8 cellular contexts compared by ENCODE assay signal in genomic region chr19:3760871-3761361, GRCh38. TPM values are rescaled to one million over a fixed set of nuclear protein-coding genes. Genes with fewer than 3 reads are reported as not detected.
A peak's percentile ranks its signal among the peaks of the same experiment; 100 is the strongest.
DNase-seq lines count a peak whose midpoint lies in the region; ATAC-seq and TF ChIP-seq lines count a peak whose summit lies in the region.

No MANE protein-coding gene starts in this region.

- H3K27me3 Mint-ChIP-seq in GM23338 (ENCODE audit: insufficient read depth, low read depth, poor library complexity): peaks cover 11% of the 10 kb centered on the region

- H3K27ac Mint-ChIP-seq in GM23338: peak overlapping the region; percentile 92

- H3K9me3 Mint-ChIP-seq in GM23338: peaks cover 2% of the 10 kb centered on the region; the same call in 1 of the 3 replicates

- H3K4me3 Mint-ChIP-seq in GM23338: peak overlapping the region; percentile 90

- H3K4me2 ChIP-seq in GM23338: peak overlapping the region; percentile 93

- H3K4me1 Mint-ChIP-seq in GM23338: peaks cover 4% of the 10 kb centered on the region

- in situ Hi-C loops in GM13976 (cut with MboI; ENCODE audit: low sequenced_read_pairs, unreplicated experiment): no loop called here

- H3K36me3 ChIP-seq in GM23338 (ENCODE audit: insufficient read depth): no peaks in the 10 kb centered on the region

- peaks cover 22% of the 10 kb centered on the region for H3K79me2 ChIP-seq in GM23338 (replicated peaks; ENCODE audit: insufficient read depth)

- TF ChIP-seq CTCF in GM23338 (conservative IDR thresholded peaks at IDR 0.05; ENCODE audit: low read depth in 2 of 2): no peak
- no peak for TF ChIP-seq CTCF in VCaP (conservative IDR thresholded peaks at IDR 0.05)
- no peak for TF ChIP-seq CTCF in retinal pigment epithelial cell (conservative IDR thresholded peaks at IDR 0.05; ENCODE audit: low read depth, low read length)
- no peak for TF ChIP-seq CTCF in GM10248 (IDR thresholded peaks at IDR 0.05; ENCODE audit: control extremely low read depth, extremely low read depth, low read depth, missing control alignments)
- TF ChIP-seq CTCF in GM13976 (IDR thresholded peaks at IDR 0.05; ENCODE audit: borderline replicate concordance, control extremely low read depth, extremely low read depth, insufficient read depth, missing control alignments): no peak

- H4K20me1 ChIP-seq in GM23338 (replicated peaks; ENCODE audit: insufficient read depth): no peaks in the 10 kb centered on the region

- H3K9me2 ChIP-seq in GM23338 (ENCODE audit: insufficient read depth): no peaks in the 10 kb centered on the region; the same call in 1 of the 2 replicates

- no peaks in the 10 kb centered on the region for H3F3A ChIP-seq in GM23338 (replicated peaks; ENCODE audit: low read depth)

- CTCF ChIA-PET in GM10248 (lab: Yijun Ruan, JAX): interaction anchor here (0.6 to 2.0 kb wide), 5 partner anchors 8 to 95 kb away, joined by 3 to 8 read pairs (median 3); no protein-coding TSS in a partner anchor

- peaks cover 1% of the 10 kb centered on the region; the same call in 1 of the 3 replicates for H3K36me3 Mint-ChIP-seq in GM23338 (ENCODE audit: low read depth)

- DNase-seq in GM23338 (ENCODE audit: low spot score) (peak; percentile 38), fibroblast of peridontal ligament (ENCODE audit: extremely low read depth) (peak; percentile 8), retinal pigment epithelial cell (ENCODE audit: low read depth) (no peak), GM10248 (ENCODE audit: extremely low spot score) (no peak), GM13976 (ENCODE audit: low spot score) (no peak)
- DNase-seq in stimulated activated CD4-positive, alpha-beta T cell treated with anti-CD3 and anti-CD28 coated beads, Interleukin-12 subunit alpha, Interleukin-12 subunit beta, amount 100 ng/mL, for 4 hours: no peak

- ATAC-seq in GM23338: peak; percentile 9
- ATAC-seq in HG02610 (IDR thresholded peaks at IDR 0.05; ENCODE audit: unreplicated experiment): no peak

- H3K27ac ChIP-seq in GM23338 (ENCODE audit: low read depth) (peak overlapping the region; percentile 55; the same call in 1 of the 2 replicates), VCaP (peak overlapping the region; percentile 69; the same call in 1 of the 2 replicates)

- peak overlapping the region; percentile 99 for H3K4me3 ChIP-seq in GM23338
- peak overlapping the region; percentile 99 for H3K4me3 ChIP-seq in retinal pigment epithelial cell (ENCODE audit: low read length)

- POLR2A ChIA-PET in GM10248 (lab: Yijun Ruan, JAX): no interaction called here

- peak overlapping the region; percentile 96; the same call in 1 of the 2 replicates for H2AFZ ChIP-seq in GM23338

- H3K27me3 ChIP-seq in GM23338 (ENCODE audit: insufficient read depth): no peaks in the 10 kb centered on the region

- peaks cover 3% of the 10 kb centered on the region for H3K4me1 ChIP-seq in GM23338 (ENCODE audit: insufficient read depth)

TF ChIP-seq in GM23338, 12 proteins besides CTCF, POLR2A, EP300 and RAD21 (continues in another document):
- no peak for TF ChIP-seq ZNF114 (CRISPR knock-in tag; IDR thresholded peaks at IDR 0.05)
- no peak for TF ChIP-seq EZH2phosphoT487 (IDR thresholded peaks at IDR 0.05; ENCODE audit: unreplicated experiment)
- TF ChIP-seq POLR2AphosphoS5 (IDR thresholded peaks at IDR 0.05; ENCODE audit: low read depth): no peak
- TF ChIP-seq ZNF331 (CRISPR knock-in tag; IDR thresholded peaks at IDR 0.05; ENCODE audit: low read depth): no peak
- no peak for TF ChIP-seq NANOG (IDR thresholded peaks at IDR 0.05; ENCODE audit: borderline replicate concordance)
- TF ChIP-seq CREB1 (CRISPR knock-in tag; IDR thresholded peaks at IDR 0.05; ENCODE audit: low read depth): no peak
- TF ChIP-seq ZNF462 (CRISPR knock-in tag; IDR thresholded peaks at IDR 0.05): no peak
- TF ChIP-seq ETS1 (IDR thresholded peaks at IDR 0.05): no peak
- no peak for TF ChIP-seq EZH2 (IDR thresholded peaks at IDR 0.05; ENCODE audit: low read depth, unreplicated experiment)
- no peak for TF ChIP-seq STAT1 (IDR thresholded peaks at IDR 0.05; ENCODE audit: unreplicated experiment)
- no peak for TF ChIP-seq JUNB (IDR thresholded peaks at IDR 0.05; ENCODE audit: unreplicated experiment)

RNA-seq across cellular contexts. Expression of gene APBA3, which starts 0.6 kb away (rescaled TPM):
- total RNA-seq in GM23338 (2014; rRNA removed; shearing (Covaris generic)): 31.8 and 56.1 TPM in 2 replicates
- 16.6 and 17.2 TPM in 2 replicates for polyA plus RNA-seq in GM23338 (2016; fragmentation: Nextera tagmentation; extraction: Ambion mirVana)

RNA-seq across cellular contexts. Expression of gene MRPL54, which starts 1.6 kb away (rescaled TPM):
- 29.7 and 47.3 TPM in 2 replicates for total RNA-seq in GM23338 (2014; rRNA removed; shearing (Covaris generic))
- polyA plus RNA-seq in GM23338 (2016; fragmentation: Nextera tagmentation; extraction: Ambion mirVana): 89.9 and 93.1 TPM in 2 replicates

RNA-seq across cellular contexts. Expression of gene RAX2, which starts 11.1 kb away (rescaled TPM):
- total RNA-seq in GM23338 (2014; rRNA removed; shearing (Covaris generic)): not detected in 2 replicates
- polyA plus RNA-seq in GM23338 (2016; fragmentation: Nextera tagmentation; extraction: Ambion mirVana): 0.13 TPM in 1 of 2 replicates, not detected in the other

RNA-seq across cellular contexts. Expression of gene MATK, which starts 25.3 kb away (rescaled TPM):
- 21.4 and 30.3 TPM in 2 replicates for total RNA-seq in GM23338 (2014; rRNA removed; shearing (Covaris generic))
- polyA plus RNA-seq in GM23338 (2016; fragmentation: Nextera tagmentation; extraction: Ambion mirVana): 13.4 and 14.1 TPM in 2 replicates

RNA-seq across cellular contexts. Expression of gene TJP3, which starts 52.7 kb away (rescaled TPM):
- total RNA-seq in GM23338 (2014; rRNA removed; shearing (Covaris generic)): 19.8 and 23.9 TPM in 2 replicates
- 14.1 and 18.2 TPM in 2 replicates for polyA plus RNA-seq in GM23338 (2016; fragmentation: Nextera tagmentation; extraction: Ambion mirVana)

Comparison
In these comparisons a context has a peak if more than half of its experiments do, and no peak if none do; other contexts are left out.
1. DNase-seq: peak in GM23338 (single experiment) and fibroblast of peridontal ligament (single experiment); none in retinal pigment epithelial cell (single experiment), stimulated activated CD4-positive, alpha-beta T cell treated with anti-CD3 and anti-CD28 coated beads, Interleukin-12 subunit alpha, Interleukin-12 subunit beta, amount 100 ng/mL, for 4 hours (single experiment), GM10248 (single experiment) and GM13976 (single experiment).